19 cellular contexts compared by ENCODE assay signal in genomic region chr19:58351996-58352755, GRCh38. TPM values are rescaled to one million over a fixed set of nuclear protein-coding genes. Genes with fewer than 3 reads are reported as not detected.
DNase-seq lines count a peak whose midpoint lies in the region; ATAC-seq and TF ChIP-seq lines count a peak whose summit lies in the region.
"Had no signal": no experiment of that assay in that cellular context is flagged by ENCODE, and none has a peak within 500 bp of the region (broad histone marks: within the 10 kb centered on the region; RNA-seq: fewer than 3 reads in every experiment).

No MANE protein-coding gene starts in this region.

- no peaks in the 10 kb centered on the region for H3K27me3 Mint-ChIP-seq in activated naive CD8-positive, alpha-beta T cell treated with anti-CD3 and anti-CD28 coated beads, Interleukin-2, amount 10 ng/mL, durations not matched to agents 7 days and 5 days
- no peaks in the 10 kb centered on the region for H3K27me3 Mint-ChIP-seq in activated naive CD8-positive, alpha-beta T cell treated with anti-CD3 and anti-CD28 coated beads for 36 hours
- H3K27me3 Mint-ChIP-seq in endothelial cell (ENCODE audit: unreplicated experiment) = peaks cover 14% of the 10 kb centered on the region
- no peaks in the 10 kb centered on the region for H3K27me3 Mint-ChIP-seq in activated CD8-positive, alpha-beta memory T cell treated with anti-CD3 and anti-CD28 coated beads, Interleukin-2, amount 10 ng/mL, durations not matched to agents 7 days and 5 days

- CTCF ChIA-PET in activated CD8-positive, alpha-beta memory T cell treated with anti-CD3 and anti-CD28 coated beads, Interleukin-2, amount 10 ng/mL, durations not matched to agents 7 days and 5 days (lab: Charles Lee) = no interaction called here

- H3K36me3 ChIP-seq in lower lobe of right lung (peaks cover 5% of the 10 kb centered on the region), aorta (ENCODE audit: control insufficient read depth in 1 of 2, insufficient read depth in 2 of 2, low read length in 1 of 2) (no peaks in the 10 kb centered on the region)

- H3K9me3 ChIP-seq in lower lobe of right lung (no peaks in the 10 kb centered on the region), aorta (ENCODE audit: control insufficient read depth, low read length) (no peaks in the 10 kb centered on the region)

- H3K4me1 Mint-ChIP-seq in activated naive CD8-positive, alpha-beta T cell treated with anti-CD3 and anti-CD28 coated beads, Interleukin-2, amount 10 ng/mL, durations not matched to agents 7 days and 5 days = peaks cover 25% of the 10 kb centered on the region
- H3K4me1 Mint-ChIP-seq in activated naive CD8-positive, alpha-beta T cell treated with anti-CD3 and anti-CD28 coated beads for 36 hours = peaks cover 22% of the 10 kb centered on the region
- H3K4me1 Mint-ChIP-seq in endothelial cell (ENCODE audit: unreplicated experiment) = peaks cover 6% of the 10 kb centered on the region
- peaks cover 42% of the 10 kb centered on the region for H3K4me1 Mint-ChIP-seq in activated CD8-positive, alpha-beta memory T cell treated with anti-CD3 and anti-CD28 coated beads, Interleukin-2, amount 10 ng/mL, durations not matched to agents 7 days and 5 days

- H3K4me3 ChIP-seq in lower lobe of right lung (no peak overlapping the region), aorta (ENCODE audit: low read length in 2 of 2) (no peak overlapping the region)

- peaks cover 18% of the 10 kb centered on the region for H3K36me3 Mint-ChIP-seq in activated naive CD8-positive, alpha-beta T cell treated with anti-CD3 and anti-CD28 coated beads, Interleukin-2, amount 10 ng/mL, durations not matched to agents 7 days and 5 days
- H3K36me3 Mint-ChIP-seq in activated naive CD8-positive, alpha-beta T cell treated with anti-CD3 and anti-CD28 coated beads for 36 hours = peaks cover 24% of the 10 kb centered on the region
- peaks cover 12% of the 10 kb centered on the region for H3K36me3 Mint-ChIP-seq in endothelial cell (ENCODE audit: low read depth, unreplicated experiment)
- peaks cover 14% of the 10 kb centered on the region for H3K36me3 Mint-ChIP-seq in activated CD8-positive, alpha-beta memory T cell treated with anti-CD3 and anti-CD28 coated beads, Interleukin-2, amount 10 ng/mL, durations not matched to agents 7 days and 5 days

- H3K4me1 ChIP-seq in lower lobe of right lung (peaks cover 29% of the 10 kb centered on the region), aorta (ENCODE audit: control insufficient read depth in 1 of 2, insufficient read depth in 2 of 2, low read length in 2 of 2) (no peaks in the 10 kb centered on the region)

- TF ChIP-seq CTCF in endothelial cell (IDR thresholded peaks at IDR 0.05; ENCODE audit: unreplicated experiment) (no peak), lower lobe of right lung (IDR thresholded peaks at IDR 0.05) (no peak)

- no peaks in the 10 kb centered on the region for H3K9me3 Mint-ChIP-seq in activated naive CD8-positive, alpha-beta T cell treated with anti-CD3 and anti-CD28 coated beads, Interleukin-2, amount 10 ng/mL, durations not matched to agents 7 days and 5 days
- H3K9me3 Mint-ChIP-seq in activated naive CD8-positive, alpha-beta T cell treated with anti-CD3 and anti-CD28 coated beads for 36 hours = no peaks in the 10 kb centered on the region
- no peaks in the 10 kb centered on the region for H3K9me3 Mint-ChIP-seq in endothelial cell (ENCODE audit: unreplicated experiment)
- H3K9me3 Mint-ChIP-seq in activated CD8-positive, alpha-beta memory T cell treated with anti-CD3 and anti-CD28 coated beads, Interleukin-2, amount 10 ng/mL, durations not matched to agents 7 days and 5 days (ENCODE audit: low read depth) = no peaks in the 10 kb centered on the region

- intact Hi-C loops in lower lobe of right lung (cut with DNase I) (no loop called here), aorta (cut with DNase I) (no loop called here)

- no peak for DNase-seq in activated naive CD8-positive, alpha-beta T cell treated with anti-CD3 and anti-CD28 coated beads, Interleukin-2, amount 10 ng/mL, durations not matched to agents 7 days and 5 days
- DNase-seq in activated naive CD8-positive, alpha-beta T cell treated with anti-CD3 and anti-CD28 coated beads for 36 hours = no peak
- DNase-seq in endothelial cell (ENCODE audit: low spot score) = no peak
- peak; percentile 32 for DNase-seq in lower lobe of right lung
- peak; percentile 35 to 63 for DNase-seq in aorta
- no peak for DNase-seq in SIG-M5 (lab: John Stamatoyannopoulos, UW)
- no peak for DNase-seq in activated CD8-positive, alpha-beta memory T cell treated with anti-CD3 and anti-CD28 coated beads, Interleukin-2, amount 10 ng/mL, durations not matched to agents 7 days and 5 days
- DNase-seq: DMS79, GOT3, Karpas-422, NCI-H1417 treated with DMSO at 0.1 percent for 48 hours, NCI-H187 treated with DMSO at 0.1 percent for 48 hours, NCI-H226, NCI-H524, NCI-H82 had no signal

- no peak for ATAC-seq in activated naive CD8-positive, alpha-beta T cell treated with anti-CD3 and anti-CD28 coated beads, Interleukin-2, amount 10 ng/mL, durations not matched to agents 7 days and 5 days (ENCODE audit: low read depth)
- ATAC-seq in lower lobe of right lung (no peak), aorta (ENCODE audit: low FRiP score) (no peak), HG03159 (IDR thresholded peaks at IDR 0.05; ENCODE audit: unreplicated experiment) (no peak)
- no peak for ATAC-seq in activated CD8-positive, alpha-beta memory T cell treated with anti-CD3 and anti-CD28 coated beads, Interleukin-2, amount 10 ng/mL, durations not matched to agents 7 days and 5 days

- POLR2A ChIA-PET in activated naive CD8-positive, alpha-beta T cell treated with anti-CD3 and anti-CD28 coated beads, Interleukin-2, amount 10 ng/mL, durations not matched to agents 7 days and 5 days (lab: Charles Lee) = interaction anchor here (0.6 to 2.3 kb wide), 3 partner anchors 10 to 461 kb away, joined by 3 to 9 read pairs (median 4); partner anchors contain the start of gene ZNF497

- WGBS in aorta, 2 donors = 84 to 85% methylated on average over 22 of the region's 22 CpGs

- peak overlapping the region; percentile 39 for H3K27ac Mint-ChIP-seq in activated naive CD8-positive, alpha-beta T cell treated with anti-CD3 and anti-CD28 coated beads, Interleukin-2, amount 10 ng/mL, durations not matched to agents 7 days and 5 days
- no peak overlapping the region for H3K27ac Mint-ChIP-seq in activated naive CD8-positive, alpha-beta T cell treated with anti-CD3 and anti-CD28 coated beads for 36 hours
- H3K27ac Mint-ChIP-seq in endothelial cell (ENCODE audit: unreplicated experiment) = no peak overlapping the region
- no peak overlapping the region for H3K27ac Mint-ChIP-seq in activated CD8-positive, alpha-beta memory T cell treated with anti-CD3 and anti-CD28 coated beads, Interleukin-2, amount 10 ng/mL, durations not matched to agents 7 days and 5 days

- no peak overlapping the region for H3K27ac ChIP-seq in lower lobe of right lung
- H3K27ac ChIP-seq in aorta (ENCODE audit: low read depth in 1 of 2, low read length in 2 of 2) = no peak overlapping the region
- H3K27ac ChIP-seq: 22Rv1, HL-60 had no signal

- H3K27me3 ChIP-seq in lower lobe of right lung (ENCODE audit: low read depth) = peaks cover 47% of the 10 kb centered on the region
- H3K27me3 ChIP-seq in aorta (ENCODE audit: control insufficient read depth in 1 of 2, insufficient read depth in 2 of 2, low read length in 1 of 2) = no peaks in the 10 kb centered on the region

- no peak overlapping the region for H3K4me3 Mint-ChIP-seq in activated naive CD8-positive, alpha-beta T cell treated with anti-CD3 and anti-CD28 coated beads, Interleukin-2, amount 10 ng/mL, durations not matched to agents 7 days and 5 days
- no peak overlapping the region for H3K4me3 Mint-ChIP-seq in activated naive CD8-positive, alpha-beta T cell treated with anti-CD3 and anti-CD28 coated beads for 36 hours
- peak overlapping the region; percentile 34 for H3K4me3 Mint-ChIP-seq in endothelial cell (ENCODE audit: unreplicated experiment)
- no peak overlapping the region for H3K4me3 Mint-ChIP-seq in activated CD8-positive, alpha-beta memory T cell treated with anti-CD3 and anti-CD28 coated beads, Interleukin-2, amount 10 ng/mL, durations not matched to agents 7 days and 5 days
- H3K4me3 Mint-ChIP-seq: CD14-positive monocyte had no signal

RNA-seq across cellular contexts. Expression of gene A1BG, which starts 1.1 kb away (rescaled TPM):
- 10 to 100 TPM; 21.0 to 22.8 TPM for total RNA-seq in activated naive CD8-positive, alpha-beta T cell treated with anti-CD3 and anti-CD28 coated beads, Interleukin-2, amount 10 ng/mL, durations not matched to agents 7 days and 5 days
- 10 to 100 TPM; 18.7 to 23.2 TPM for total RNA-seq in activated naive CD8-positive, alpha-beta T cell treated with anti-CD3 and anti-CD28 coated beads for 36 hours
- 41.9 TPM for total RNA-seq in endothelial cell (ENCODE audit: unreplicated experiment)
- 14.0 TPM for total RNA-seq in lower lobe of right lung
- total RNA-seq in aorta = 10 to 100 TPM in 1 of 2 donors, 1 to 10 TPM in 1; 9.7 to 11.3 TPM
- 10 to 100 TPM; 21.5 to 81.6 TPM for polyA plus RNA-seq in aorta
- total RNA-seq in activated CD8-positive, alpha-beta memory T cell treated with anti-CD3 and anti-CD28 coated beads, Interleukin-2, amount 10 ng/mL, durations not matched to agents 7 days and 5 days = 10 to 100 TPM; 12.2 to 12.8 TPM

RNA-seq across cellular contexts. Expression of gene ZNF497, which starts 10.4 kb away (rescaled TPM):
- total RNA-seq in activated naive CD8-positive, alpha-beta T cell treated with anti-CD3 and anti-CD28 coated beads, Interleukin-2, amount 10 ng/mL, durations not matched to agents 7 days and 5 days = 1 to 10 TPM; 1.7 to 2.1 TPM
- 1 to 10 TPM; 1.5 to 1.7 TPM for total RNA-seq in activated naive CD8-positive, alpha-beta T cell treated with anti-CD3 and anti-CD28 coated beads for 36 hours
- total RNA-seq in endothelial cell (ENCODE audit: unreplicated experiment) = 3.6 TPM
- 2.5 TPM for total RNA-seq in lower lobe of right lung
- under 1 TPM; 0.32 to 0.87 TPM for total RNA-seq in aorta
- under 1 TPM in 1 of 2 donors, not detected in 1; 0.79 TPM for polyA plus RNA-seq in aorta
- total RNA-seq in activated CD8-positive, alpha-beta memory T cell treated with anti-CD3 and anti-CD28 coated beads, Interleukin-2, amount 10 ng/mL, durations not matched to agents 7 days and 5 days = under 1 TPM; 0.87 to 0.91 TPM

RNA-seq across cellular contexts. Expression of gene ZSCAN22, which starts 25.4 kb away (rescaled TPM):
- 1 to 10 TPM; 6.3 TPM for total RNA-seq in activated naive CD8-positive, alpha-beta T cell treated with anti-CD3 and anti-CD28 coated beads, Interleukin-2, amount 10 ng/mL, durations not matched to agents 7 days and 5 days
- total RNA-seq in activated naive CD8-positive, alpha-beta T cell treated with anti-CD3 and anti-CD28 coated beads for 36 hours = 1 to 10 TPM; 2.8 to 3.2 TPM
- 3.2 TPM for total RNA-seq in endothelial cell (ENCODE audit: unreplicated experiment)
- total RNA-seq in lower lobe of right lung = 3.6 TPM
- total RNA-seq in aorta = 1 to 10 TPM; 2.2 to 3.1 TPM
- under 1 TPM; 0.25 to 0.43 TPM for polyA plus RNA-seq in aorta
- total RNA-seq in activated CD8-positive, alpha-beta memory T cell treated with anti-CD3 and anti-CD28 coated beads, Interleukin-2, amount 10 ng/mL, durations not matched to agents 7 days and 5 days = 1 to 10 TPM; 4.4 to 6.3 TPM

RNA-seq across cellular contexts. Expression of gene ZNF837, which starts 28.7 kb away (rescaled TPM):
- total RNA-seq in activated naive CD8-positive, alpha-beta T cell treated with anti-CD3 and anti-CD28 coated beads, Interleukin-2, amount 10 ng/mL, durations not matched to agents 7 days and 5 days = 1 to 10 TPM; 2.9 to 3.5 TPM
- 1 to 10 TPM; 2.0 to 2.1 TPM for total RNA-seq in activated naive CD8-positive, alpha-beta T cell treated with anti-CD3 and anti-CD28 coated beads for 36 hours
- total RNA-seq in endothelial cell (ENCODE audit: unreplicated experiment) (4.5 TPM), lower lobe of right lung (1.2 TPM), aorta (1 to 10 TPM in 1 of 2 donors, under 1 TPM in 1; 0.65 to 1.8 TPM)
- 1 to 10 TPM in 1 of 2 donors, under 1 TPM in 1; 0.75 to 1.2 TPM for polyA plus RNA-seq in aorta
- total RNA-seq in activated CD8-positive, alpha-beta memory T cell treated with anti-CD3 and anti-CD28 coated beads, Interleukin-2, amount 10 ng/mL, durations not matched to agents 7 days and 5 days = 1 to 10 TPM in 1 of 2 experiments, under 1 TPM in 1; 0.98 to 1.2 TPM

RNA-seq across cellular contexts. Expression of gene RPS5, which starts 34.9 kb away (rescaled TPM):
- 1,000 to 10,000 TPM; 1,038 to 1,039 TPM for total RNA-seq in activated naive CD8-positive, alpha-beta T cell treated with anti-CD3 and anti-CD28 coated beads, Interleukin-2, amount 10 ng/mL, durations not matched to agents 7 days and 5 days
- 1,000 to 10,000 TPM; 1,717 to 1,777 TPM for total RNA-seq in activated naive CD8-positive, alpha-beta T cell treated with anti-CD3 and anti-CD28 coated beads for 36 hours
- total RNA-seq in endothelial cell (ENCODE audit: unreplicated experiment) (1,047 TPM), lower lobe of right lung (770 TPM), aorta (100 to 1,000 TPM; 609 to 674 TPM)
- 1,000 to 10,000 TPM; 1,453 to 1,636 TPM for polyA plus RNA-seq in aorta
- total RNA-seq in activated CD8-positive, alpha-beta memory T cell treated with anti-CD3 and anti-CD28 coated beads, Interleukin-2, amount 10 ng/mL, durations not matched to agents 7 days and 5 days = 1,000 to 10,000 TPM in 1 of 2 experiments, 100 to 1,000 TPM in 1; 914 to 1,022 TPM

Comparison
In these comparisons a context has a peak if more than half of its experiments do, and no peak if none do; other contexts are left out.
1. DNase-seq: peak in lower lobe of right lung (single experiment) and aorta (2 of 2); none in activated naive CD8-positive, alpha-beta T cell treated with anti-CD3 and anti-CD28 coated beads, Interleukin-2, amount 10 ng/mL, durations not matched to agents 7 days and 5 days (single experiment), activated naive CD8-positive, alpha-beta T cell treated with anti-CD3 and anti-CD28 coated beads for 36 hours (single experiment), endothelial cell (single experiment), SIG-M5 (single experiment) and activated CD8-positive, alpha-beta memory T cell treated with anti-CD3 and anti-CD28 coated beads, Interleukin-2, amount 10 ng/mL, durations not matched to agents 7 days and 5 days (single experiment).